Comparison of ENCODE assay signal across 19 cellular contexts in the genomic region with DNA sequence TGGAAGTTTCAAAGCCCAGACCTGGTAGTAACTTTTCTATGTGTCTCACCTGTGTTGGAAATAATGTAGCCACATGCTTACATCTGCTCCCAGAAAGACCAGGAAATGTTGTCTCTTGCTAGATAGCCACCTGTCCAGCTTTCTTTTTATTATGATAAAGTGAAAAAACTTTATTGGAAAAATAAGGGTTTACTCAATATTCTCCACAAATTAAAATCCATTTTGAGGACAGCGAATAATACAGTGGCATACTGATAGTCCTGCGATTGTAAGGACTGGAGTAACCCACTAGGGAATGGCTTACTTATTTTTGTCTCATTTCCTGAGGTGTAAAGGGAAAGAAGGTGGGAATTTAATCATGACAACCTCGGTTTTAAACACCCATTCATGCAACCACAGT.
A peak's percentile ranks its signal among the peaks of the same experiment; 100 is the strongest.
DNase-seq lines count a peak whose midpoint lies in the region; ATAC-seq and TF ChIP-seq lines count a peak whose summit lies in the region.
"Had no signal": no experiment of that assay in that cellular context is flagged by ENCODE, and none has a peak within 500 bp of the region (broad histone marks: within the 10 kb centered on the region; RNA-seq: fewer than 3 reads in every experiment).

No MANE protein-coding gene starts in this region.

- H4K20me1 ChIP-seq in OCI-LY1 (ENCODE audit: insufficient read depth, low read length), result no peaks in the 10 kb centered on the region

- CTCF ChIA-PET in activated naive CD4-positive, alpha-beta T cell treated with anti-CD3 and anti-CD28 coated beads, Interleukin-2, amount 10 ng/mL, durations not matched to agents 7 days and 5 days (lab: Charles Lee), result no interaction called here

- H3K4me3 ChIP-seq in OCI-LY1 (ENCODE audit: low read depth, low read length, poor library complexity, severe bottlenecking), result peak overlapping the region; percentile 70

- ATAC-seq in stimulated activated memory B cell treated with anti-CD40 and anti-IgM and Interleukin-4, amounts not matched to agents 10 μg/mL and 1 μg/mL and 100 μg/mL, for 72 hours, result no peak
- no peak for ATAC-seq in Right ventricle myocardium superior (ENCODE audit: poor library complexity)
- no peak for ATAC-seq in HG03442 (IDR thresholded peaks at IDR 0.05; ENCODE audit: unreplicated experiment)
- ATAC-seq: left colon, pancreas had no signal

- peak overlapping the region; percentile 97 for H3K27ac ChIP-seq in OCI-LY1 (ENCODE audit: low read depth, low read length, poor library complexity, severe bottlenecking)

- no peaks in the 10 kb centered on the region for H3K9me2 ChIP-seq in OCI-LY1 (ENCODE audit: low read depth, low read length)

- H3K27me3 ChIP-seq in OCI-LY1 (ENCODE audit: insufficient read depth, low read length), result no peaks in the 10 kb centered on the region
- H3K27me3 ChIP-seq: cardiac muscle cell, SJSA1 had no signal

- no peaks in the 10 kb centered on the region for H3K79me2 ChIP-seq in OCI-LY1 (ENCODE audit: insufficient read depth, low read length)

- no peaks in the 10 kb centered on the region for H3K27me3 Mint-ChIP-seq in activated naive CD4-positive, alpha-beta T cell treated with anti-CD3 and anti-CD28 coated beads, Interleukin-2, amount 10 ng/mL, durations not matched to agents 7 days and 5 days
- peaks cover 2% of the 10 kb centered on the region for H3K27me3 Mint-ChIP-seq in brain
- H3K27me3 Mint-ChIP-seq in stimulated activated memory B cell treated with anti-CD40 and anti-IgM and Interleukin-4, amounts not matched to agents 10 μg/mL and 1 μg/mL and 100 μg/mL, for 72 hours, result no peaks in the 10 kb centered on the region

- H3K4me1 ChIP-seq in OCI-LY1 (ENCODE audit: insufficient read depth, low read length, severe bottlenecking), result peaks cover 31% of the 10 kb centered on the region

- H3K4me2 ChIP-seq in OCI-LY1 (ENCODE audit: low read length), result peak overlapping the region; percentile 76

- intact Hi-C loops in Right ventricle myocardium superior (cut with DNase I), result no loop called here

- no peaks in the 10 kb centered on the region for H3F3A ChIP-seq in OCI-LY1 (ENCODE audit: insufficient read depth, low read length)

- peaks cover 65% of the 10 kb centered on the region for H3K4me1 Mint-ChIP-seq in activated naive CD4-positive, alpha-beta T cell treated with anti-CD3 and anti-CD28 coated beads, Interleukin-2, amount 10 ng/mL, durations not matched to agents 7 days and 5 days
- peaks cover 75% of the 10 kb centered on the region for H3K4me1 Mint-ChIP-seq in brain
- H3K4me1 Mint-ChIP-seq in stimulated activated memory B cell treated with anti-CD40 and anti-IgM and Interleukin-4, amounts not matched to agents 10 μg/mL and 1 μg/mL and 100 μg/mL, for 72 hours, result peaks cover 30% of the 10 kb centered on the region

- H3K9ac ChIP-seq in OCI-LY1 (ENCODE audit: low read length), result no peak overlapping the region; the same call in 1 of the 2 replicates

- H3K9me3 Mint-ChIP-seq in activated naive CD4-positive, alpha-beta T cell treated with anti-CD3 and anti-CD28 coated beads, Interleukin-2, amount 10 ng/mL, durations not matched to agents 7 days and 5 days, result no peaks in the 10 kb centered on the region
- H3K9me3 Mint-ChIP-seq in brain, result peaks cover 0 to 3% (median 0%) of the 10 kb centered on the region in 5 experiments
- H3K9me3 Mint-ChIP-seq in stimulated activated memory B cell treated with anti-CD40 and anti-IgM and Interleukin-4, amounts not matched to agents 10 μg/mL and 1 μg/mL and 100 μg/mL, for 72 hours, result peaks cover 3% of the 10 kb centered on the region

- H3K36me3 ChIP-seq in OCI-LY1 (ENCODE audit: insufficient read depth, low read length), result no peaks in the 10 kb centered on the region
- H3K36me3 ChIP-seq: cardiac muscle cell, pancreas, SJSA1 had no signal

- H3K36me3 Mint-ChIP-seq in activated naive CD4-positive, alpha-beta T cell treated with anti-CD3 and anti-CD28 coated beads, Interleukin-2, amount 10 ng/mL, durations not matched to agents 7 days and 5 days, result peaks cover 6% of the 10 kb centered on the region
- no peaks in the 10 kb centered on the region for H3K36me3 Mint-ChIP-seq in brain
- peaks cover under 1% of the 10 kb centered on the region for H3K36me3 Mint-ChIP-seq in stimulated activated memory B cell treated with anti-CD40 and anti-IgM and Interleukin-4, amounts not matched to agents 10 μg/mL and 1 μg/mL and 100 μg/mL, for 72 hours

- H3K9me3 ChIP-seq in OCI-LY1 (ENCODE audit: low read length), result no peaks in the 10 kb centered on the region
- H3K9me3 ChIP-seq: pancreas, SJSA1 had no signal

- no peak overlapping the region for H3K4me3 Mint-ChIP-seq in activated naive CD4-positive, alpha-beta T cell treated with anti-CD3 and anti-CD28 coated beads, Interleukin-2, amount 10 ng/mL, durations not matched to agents 7 days and 5 days
- H3K4me3 Mint-ChIP-seq in brain, result peak overlapping the region; percentile 41 to 95 (median 86)
- no peak overlapping the region for H3K4me3 Mint-ChIP-seq in stimulated activated memory B cell treated with anti-CD40 and anti-IgM and Interleukin-4, amounts not matched to agents 10 μg/mL and 1 μg/mL and 100 μg/mL, for 72 hours

- H2AFZ ChIP-seq in OCI-LY1 (ENCODE audit: low read length), result no peak overlapping the region

- no peak for DNase-seq in activated naive CD4-positive, alpha-beta T cell treated with anti-CD3 and anti-CD28 coated beads, Interleukin-2, amount 10 ng/mL, durations not matched to agents 7 days and 5 days
- no peak for DNase-seq in activated naive CD4-positive, alpha-beta T cell treated with anti-CD3 and anti-CD28 coated beads, Interleukin-2, amount 50 U/mL, for 16 hours
- DNase-seq in Right ventricle myocardium superior (no peak), epidermal melanocyte (ENCODE audit: insufficient read length, low spot score) (no peak)
- DNase-seq: effector CD4-positive, alpha-beta T cell; GF-D8; hypothalamus; KG1; left colon; NCI-H1417 treated with DMSO at 0.1 percent for 48 hours; NK-92 treated with Interleukin-12 subunit alpha and Interleukin-12 subunit beta, amount 100 ng/mL, for 24 hours; pancreas; stimulated activated naive CD4-positive, alpha-beta T cell had no signal

- H3K27ac Mint-ChIP-seq in activated naive CD4-positive, alpha-beta T cell treated with anti-CD3 and anti-CD28 coated beads, Interleukin-2, amount 10 ng/mL, durations not matched to agents 7 days and 5 days, result peak overlapping the region; percentile 9
- H3K27ac Mint-ChIP-seq in brain, result peak overlapping the region in 2 of 5 experiments; percentile 29 to 59
- H3K27ac Mint-ChIP-seq in stimulated activated memory B cell treated with anti-CD40 and anti-IgM and Interleukin-4, amounts not matched to agents 10 μg/mL and 1 μg/mL and 100 μg/mL, for 72 hours, result peak overlapping the region; percentile 93

- TF ChIP-seq CTCF in OCI-LY1 (IDR thresholded peaks at IDR 0.05; ENCODE audit: low read length) (no peak), brain (conservative IDR thresholded peaks at IDR 0.05) (no peak)

Comparison
In these comparisons a context has a peak if more than half of its experiments do, and no peak if none do; other contexts are left out.
1. H3K4me3 Mint-ChIP-seq: peak in brain (5 of 5); none in activated naive CD4-positive, alpha-beta T cell treated with anti-CD3 and anti-CD28 coated beads, Interleukin-2, amount 10 ng/mL, durations not matched to agents 7 days and 5 days (single experiment) and stimulated activated memory B cell treated with anti-CD40 and anti-IgM and Interleukin-4, amounts not matched to agents 10 μg/mL and 1 μg/mL and 100 μg/mL, for 72 hours (single experiment).